8 cellular contexts compared by ENCODE assay signal in the genomic region with DNA sequence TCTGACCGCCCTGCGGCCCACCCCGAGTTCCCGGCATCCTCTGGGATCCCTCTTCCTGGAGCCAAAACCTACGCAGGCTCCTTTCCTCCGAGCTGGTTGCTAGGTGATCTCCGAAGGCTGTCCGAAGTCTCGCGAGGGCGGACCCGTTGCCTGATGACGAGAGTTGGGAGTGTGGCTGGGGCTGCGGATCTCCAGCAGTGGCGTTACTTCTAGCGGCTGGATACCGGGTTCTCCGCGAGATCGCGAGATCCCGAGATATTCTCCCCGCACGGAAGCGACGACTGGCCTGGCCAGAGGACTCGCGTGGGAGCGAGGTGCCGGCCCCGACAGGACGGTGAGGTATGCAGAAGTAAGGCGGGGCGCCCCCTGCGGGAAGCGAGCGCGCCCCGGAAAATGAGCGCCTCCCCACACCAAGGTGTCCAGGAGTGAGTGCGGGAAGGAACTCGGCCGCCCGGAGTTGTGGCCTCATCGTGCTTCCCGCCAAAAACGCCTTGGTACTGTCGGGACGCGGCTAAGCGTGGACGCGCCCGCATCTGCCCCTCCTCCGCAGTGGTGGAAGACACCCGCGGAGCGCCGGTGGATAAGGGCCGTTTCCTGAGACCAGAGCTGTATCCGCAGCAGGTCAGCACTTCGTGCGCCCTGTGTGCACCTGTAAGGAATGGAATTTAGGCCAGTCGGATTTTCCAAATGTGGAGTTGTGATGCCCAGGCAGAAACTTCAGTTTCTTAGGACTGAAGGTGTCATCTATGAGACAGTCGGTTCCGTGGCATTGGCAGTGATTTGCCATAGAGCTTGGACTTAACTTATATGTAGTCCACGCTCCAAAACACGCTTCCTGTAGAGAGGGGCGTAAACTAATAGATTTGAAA. TPM values are rescaled to one million over a fixed set of nuclear protein-coding genes. Genes with fewer than 3 reads are reported as not detected.
DNase-seq lines count a peak whose midpoint lies in the region; ATAC-seq and TF ChIP-seq lines count a peak whose summit lies in the region.

Gene AGBL3 (plus strand): TSS at position 146 of the 869 bp plus-strand sequence. CDS start 1,426 bp downstream, outside the sequence.

- H3K9me2 ChIP-seq in MM.1S (replicated peaks; ENCODE audit: insufficient read depth, low read length): no peaks in the 10 kb centered on the region; the same call in 1 of the 2 replicates

- peak; percentile 50 to 55 for TF ChIP-seq POLR2A in gastroesophageal sphincter (IDR thresholded peaks at IDR 0.05)

- no peaks in the 10 kb centered on the region for H4K20me1 ChIP-seq in MM.1S (ENCODE audit: insufficient read depth, low read length)

- H3K27ac ChIP-seq in MM.1S (ENCODE audit: low read length) (peak within 1 kb of the TSS; percentile 78), gastroesophageal sphincter (peak within 1 kb of the TSS; percentile 52 to 94 (median 92)), neutrophil (peak within 1 kb of the TSS; percentile 69)

- H3K4me2 ChIP-seq in MM.1S (ENCODE audit: low read depth, low read length): peak within 1 kb of the TSS; percentile 91

- 0% methylated on average over 8 to 12 of the region's 69 CpGs for WGBS in gastroesophageal sphincter (ENCODE audit: low coverage in 1 of 2), 2 donors

- H3K4me3 ChIP-seq in MM.1S (ENCODE audit: low read length): peak within 1 kb of the TSS; percentile 88
- peak within 1 kb of the TSS; percentile 44 to 63 for H3K4me3 ChIP-seq in gastroesophageal sphincter
- peak within 1 kb of the TSS; percentile 75 to 86 for H3K4me3 ChIP-seq in neutrophil (ENCODE audit: low read depth in 1 of 2, low read length in 1 of 2)

- ATAC-seq in gastroesophageal sphincter: peak; percentile 97

- 0 out of 2 replicates have a peak, but pooled peaks cover 4% of the 10 kb centered on the region for H3F3A ChIP-seq in MM.1S (ENCODE audit: insufficient read depth, low read length)

- H3K9ac ChIP-seq in MM.1S (ENCODE audit: low read length): peak within 1 kb of the TSS; percentile 93

- TF ChIP-seq EP300 in gastroesophageal sphincter (IDR thresholded peaks at IDR 0.05): no peak

- peaks cover 19% of the 10 kb centered on the region for H3K79me2 ChIP-seq in MM.1S (ENCODE audit: low read length)

- no peaks in the 10 kb centered on the region for H3K27me3 ChIP-seq in MM.1S (replicated peaks; ENCODE audit: insufficient read depth, low read length)
- H3K27me3 ChIP-seq in gastroesophageal sphincter: no peaks in the 10 kb centered on the region
- H3K27me3 ChIP-seq in neutrophil: no peaks in the 10 kb centered on the region

- peak; percentile 78 for TF ChIP-seq CTCF in MM.1S (IDR thresholded peaks at IDR 0.05; ENCODE audit: low read length)
- peak; percentile 40 to 78 (median 69) for TF ChIP-seq CTCF in gastroesophageal sphincter (IDR thresholded peaks at IDR 0.05)
- TF ChIP-seq CTCF in neutrophil (IDR thresholded peaks at IDR 0.05): peak; percentile 55

- no peaks in the 10 kb centered on the region for H3K9me3 ChIP-seq in MM.1S (replicated peaks; ENCODE audit: insufficient read depth, low read length)
- no peaks in the 10 kb centered on the region for H3K9me3 ChIP-seq in gastroesophageal sphincter
- no peaks in the 10 kb centered on the region for H3K9me3 ChIP-seq in neutrophil

- H3K4me1 ChIP-seq in MM.1S (ENCODE audit: low read length) (peaks cover 20% of the 10 kb centered on the region), gastroesophageal sphincter (peaks cover 3 to 56% (median 4%) of the 10 kb centered on the region in 3 donors), neutrophil (ENCODE audit: control insufficient read depth in 1 of 2, insufficient read depth in 1 of 2, low read depth in 1 of 2, low read length in 1 of 2) (peaks cover 13% of the 10 kb centered on the region in 2 experiments)

- peak; percentile 90 for DNase-seq in GF-D8 (lab: John Stamatoyannopoulos, UW)
- peak; percentile 95 for DNase-seq in HCEC 1CT
- DNase-seq in MM.1S: peak; percentile 97
- DNase-seq in SIG-M5 (lab: John Stamatoyannopoulos, UW): peak; percentile 42
- peak; percentile 89 for DNase-seq in activated naive CD4-positive, alpha-beta T cell treated with Interleukin-2 at 50 U/mL for 16 hours
- peak; percentile 92 for DNase-seq in superior temporal gyrus (ENCODE audit: extremely low spot score)

- H3K36me3 ChIP-seq in MM.1S (replicated peaks; ENCODE audit: insufficient read depth, low read length) (no peaks in the 10 kb centered on the region), gastroesophageal sphincter (no peaks in the 10 kb centered on the region), neutrophil (no peaks in the 10 kb centered on the region)

- peak within 1 kb of the TSS; percentile 86 for H2AFZ ChIP-seq in MM.1S (ENCODE audit: low read length)

RNA-seq across cellular contexts. Expression of gene AGBL3, which starts in this region (rescaled TPM):
- total RNA-seq in gastroesophageal sphincter: 1 to 10 TPM in 3 of 4 donors, under 1 TPM in 1; 0.30 to 5.6 (median 3.1) TPM

Comparison
In these comparisons a context has a peak if more than half of its experiments do, and no peak if none do; other contexts are left out.
1. Peak in every context shown above with its lines: DNase-seq, ATAC-seq, H3K4me3 ChIP-seq and H3K27ac ChIP-seq.
2. DNase-seq: peak in every context shown above with its lines; median percentile 97 in MM.1S; 95 in HCEC 1CT; 92 in superior temporal gyrus; 90 in GF-D8; 89 in activated naive CD4-positive, alpha-beta T cell treated with Interleukin-2 at 50 U/mL for 16 hours; 42 in SIG-M5.